Comparison of ENCODE assay signal across 8 cellular contexts in the genomic region with DNA sequence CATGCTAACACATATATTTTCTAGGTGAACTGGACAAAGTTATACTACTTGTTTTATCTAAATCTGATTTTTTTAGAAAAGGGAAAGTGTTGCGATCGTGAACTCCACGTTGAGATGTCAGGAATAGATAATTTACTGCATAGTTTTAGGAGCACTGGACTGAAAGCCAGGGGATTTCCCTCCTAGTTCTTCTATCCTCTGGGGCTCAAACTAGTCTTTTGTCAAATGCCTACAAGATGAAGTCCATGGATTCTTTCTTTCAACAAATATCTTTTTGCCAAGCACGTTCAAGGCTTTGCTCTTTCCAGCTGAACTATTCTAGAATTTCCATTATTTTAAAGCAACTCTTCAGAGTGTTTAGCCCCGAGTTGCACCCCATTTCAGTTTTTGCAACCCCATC. TPM values are rescaled to one million over a fixed set of nuclear protein-coding genes. Genes with fewer than 3 reads are reported as not detected.
A peak's percentile ranks its signal among the peaks of the same experiment; 100 is the strongest.
DNase-seq lines count a peak whose midpoint lies in the region; FAIRE-seq and TF ChIP-seq lines count a peak whose summit lies in the region.

No MANE protein-coding gene starts in this region.

- peaks cover 3% of the 10 kb centered on the region for H3K4me1 Mint-ChIP-seq in astrocyte (ENCODE audit: low read depth, unreplicated experiment)

- H3K9me3 ChIP-seq in HAP-1 (no peaks in the 10 kb centered on the region), astrocyte (ENCODE audit: insufficient read depth, low read depth, low read length) (no peaks in the 10 kb centered on the region)

- peak overlapping the region; percentile 90 for H3K4me3 ChIP-seq in ACC112 (ENCODE audit: low read depth, low read length)
- H3K4me3 ChIP-seq in HAP-1, result peak overlapping the region; percentile 77
- peak overlapping the region; percentile 72 for H3K4me3 ChIP-seq in astrocyte (ENCODE audit: insufficient read depth, low read depth, low read length)

- H3K36me3 ChIP-seq in ACC112 (ENCODE audit: insufficient read depth, low read length) (no peaks in the 10 kb centered on the region), HAP-1 (replicated peaks) (no peaks in the 10 kb centered on the region), astrocyte (ENCODE audit: insufficient read depth, low read length) (no peaks in the 10 kb centered on the region)

- H3K4me2 ChIP-seq in astrocyte (ENCODE audit: low read length), result peak overlapping the region; percentile 83

- no peak for TF ChIP-seq CTCF in astrocyte (IDR thresholded peaks at IDR 0.05; ENCODE audit: insufficient read depth, low read depth, low read length)

- peak overlapping the region; percentile 89 for H3K4me3 Mint-ChIP-seq in astrocyte (ENCODE audit: unreplicated experiment)

- H3K9me3 Mint-ChIP-seq in astrocyte (ENCODE audit: unreplicated experiment), result no peaks in the 10 kb centered on the region

- H3K9ac ChIP-seq in astrocyte (ENCODE audit: low read length), result peak overlapping the region; percentile 78

- H4K20me1 ChIP-seq in astrocyte (ENCODE audit: insufficient read depth, low read length), result no peaks in the 10 kb centered on the region

- H3K27me3 ChIP-seq in ACC112 (ENCODE audit: insufficient read depth, low read length) (no peaks in the 10 kb centered on the region), HAP-1 (ENCODE audit: low read depth) (no peaks in the 10 kb centered on the region), astrocyte (ENCODE audit: insufficient read depth, low read length) (no peaks in the 10 kb centered on the region)

- peak overlapping the region; percentile 86 for H2AFZ ChIP-seq in ACC112 (ENCODE audit: low read length, unreplicated experiment)
- peak overlapping the region; percentile 94 for H2AFZ ChIP-seq in astrocyte (ENCODE audit: low read depth, low read length)

- no peak for FAIRE-seq in astrocyte (lab: Jason Lieb, UNC)

- no peak for DNase-seq in HAP-1 (ENCODE audit: low spot score in 2 of 2)
- peak; percentile 4 for DNase-seq in astrocyte (ENCODE audit: low read depth)
- peak; percentile 48 for DNase-seq in medulla oblongata (ENCODE audit: extremely low spot score)
- no peak for DNase-seq in occipital lobe (lab: John Stamatoyannopoulos, UW)
- DNase-seq in GM19240 (ENCODE audit: insufficient read length, low spot score), result no peak
- DNase-seq in stimulated activated CD4-positive, alpha-beta T cell treated with anti-CD3 and anti-CD28 coated beads, Interleukin-2, amount 100 ng/mL, for 24 hours, result no peak
- no peak for DNase-seq in nucleus accumbens (lab: John Stamatoyannopoulos, UW)

- H3K79me2 ChIP-seq in ACC112 (ENCODE audit: control insufficient read depth, insufficient read depth, low read length, unreplicated experiment), result peaks cover 33% of the 10 kb centered on the region
- H3K79me2 ChIP-seq in astrocyte (ENCODE audit: insufficient read depth, low read length), result peaks cover 20% of the 10 kb centered on the region

- peak overlapping the region; percentile 14 for H3K27ac Mint-ChIP-seq in astrocyte (ENCODE audit: unreplicated experiment)

- H3K4me1 ChIP-seq in ACC112 (ENCODE audit: control insufficient read depth, insufficient read depth, low read length, unreplicated experiment) (peaks cover 21% of the 10 kb centered on the region), HAP-1 (peaks cover 9% of the 10 kb centered on the region; the same call in 1 of the 2 replicates), astrocyte (ENCODE audit: insufficient read depth, low read length) (no peaks in the 10 kb centered on the region)

- in situ Hi-C loops in HAP-1 (cut with MboI; ENCODE audit: low sequenced_read_pairs), result no loop called here

- H3K27ac ChIP-seq in ACC112 (ENCODE audit: low read depth, low read length) (no peak overlapping the region), astrocyte (ENCODE audit: low read depth, low read length) (peak overlapping the region; percentile 13)

- H3K36me3 Mint-ChIP-seq in astrocyte (ENCODE audit: low read depth, unreplicated experiment), result no peaks in the 10 kb centered on the region

- peaks cover 6% of the 10 kb centered on the region for H3K27me3 Mint-ChIP-seq in astrocyte (ENCODE audit: low read depth, unreplicated experiment)

RNA-seq across cellular contexts. Expression of a gene that starts 0.6 kb away (rescaled TPM):
- total RNA-seq in astrocyte (10.3 and 10.9 TPM in 2 replicates), occipital lobe (29.0 TPM)

RNA-seq across cellular contexts. Expression of a gene that starts 42.5 kb away (rescaled TPM):
- total RNA-seq in astrocyte, result 19.5 and 23.1 TPM in 2 replicates
- total RNA-seq in occipital lobe, result 115 TPM

Comparison
In these comparisons a context has a peak if more than half of its experiments do, and no peak if none do; other contexts are left out.
1. DNase-seq: peak in astrocyte (single experiment) and medulla oblongata (single experiment); none in HAP-1 (0 of 2), occipital lobe (single experiment), GM19240 (single experiment), stimulated activated CD4-positive, alpha-beta T cell treated with anti-CD3 and anti-CD28 coated beads, Interleukin-2, amount 100 ng/mL, for 24 hours (0 of 2) and nucleus accumbens (0 of 56).
2. Peak in every context shown above with its lines, with median percentiles within 50 percentile points of each other: H3K4me3 ChIP-seq.